In the genomic region with DNA sequence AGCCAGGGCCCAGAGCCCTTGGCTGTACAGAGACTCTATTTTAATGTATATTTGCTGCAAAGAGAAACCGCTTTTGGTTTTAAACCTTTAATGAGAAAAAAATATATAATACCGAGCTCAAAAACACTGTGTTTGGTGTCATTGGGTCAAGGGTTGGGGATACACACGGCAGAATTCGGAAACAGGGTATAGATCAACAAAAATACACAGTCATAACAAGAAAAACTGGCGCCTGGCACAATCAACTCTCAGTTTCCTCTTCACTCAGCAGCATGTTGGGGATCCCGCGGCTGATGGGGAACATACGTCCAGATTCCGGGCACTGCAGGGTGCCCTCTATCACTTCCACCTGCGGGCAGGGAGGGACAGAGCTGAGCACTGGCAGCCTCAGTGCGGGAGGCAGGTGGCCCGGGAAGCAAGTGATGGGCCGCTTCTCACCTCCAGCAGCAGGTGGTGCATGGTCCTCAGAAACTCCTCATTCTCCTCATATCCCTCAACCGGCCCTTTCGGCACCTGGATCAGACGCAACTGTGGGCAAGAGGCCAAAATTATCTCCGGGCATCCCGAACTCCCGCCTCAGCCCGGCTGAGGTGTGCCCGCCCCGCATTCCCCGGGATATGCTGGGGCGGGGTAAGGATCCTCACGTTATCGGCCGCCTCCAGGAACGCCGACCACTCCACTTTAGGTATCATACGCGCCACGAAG, we compare ENCODE assay signal across 8 cellular contexts. TPM values are rescaled to one million over a fixed set of nuclear protein-coding genes. Genes with fewer than 3 reads are reported as not detected.
DNase-seq lines count a peak whose midpoint lies in the region; ATAC-seq and TF ChIP-seq lines count a peak whose summit lies in the region.
"Not testable (repeated sequence)": the region's sequence is repeated elsewhere in the genome, so short reads cannot be mapped to it uniquely, and the experiment has no call there.

No MANE protein-coding gene starts in this region.

- DNase-seq in AG04449 (ENCODE audit: low read depth, low spot score); NT2/D1 (ENCODE audit: low read depth, low spot score); skeletal muscle cell (ENCODE audit: low read depth): not testable (repeated sequence)
- DNase-seq in activated CD8-positive, alpha-beta T cell treated with anti-CD3 and anti-CD28 coated beads, Interleukin-2, amount 10 ng/mL, durations not matched to agents 7 days and 5 days, result peak; percentile 59
- DNase-seq in left colon, result peak; percentile 67 to 71

- peaks cover 47% of the 10 kb centered on the region for H3K36me3 Mint-ChIP-seq in activated CD8-positive, alpha-beta T cell treated with anti-CD3 and anti-CD28 coated beads, Interleukin-2, amount 10 ng/mL, durations not matched to agents 7 days and 5 days (ENCODE audit: low read depth)

- POLR2A ChIA-PET in AG04449 (lab: Yijun Ruan, JAX), result interaction anchor here (0.9 to 1.6 kb wide), 7 partner anchors 11 to 109 kb away, joined by 3 to 12 read pairs (median 4); a partner anchor contains a TSS
- POLR2A ChIA-PET in activated CD8-positive, alpha-beta T cell treated with anti-CD3 and anti-CD28 coated beads, Interleukin-2, amount 10 ng/mL, durations not matched to agents 7 days and 5 days (lab: Charles Lee), result interaction anchor here (0.7 to 3.9 kb wide), 18 partner anchors 11 to 509 kb away, joined by 3 to 44 read pairs (median 6); a partner anchor contains a TSS

- peaks cover 14% of the 10 kb centered on the region for H3K4me1 ChIP-seq in HUES48 (ENCODE audit: control insufficient read depth, insufficient read depth, low read length)
- peaks cover 15% of the 10 kb centered on the region for H3K4me1 ChIP-seq in NT2/D1 (ENCODE audit: insufficient read depth, insufficient read length)
- peaks cover 38 to 56% of the 10 kb centered on the region in 2 donors for H3K4me1 ChIP-seq in duodenal mucosa (ENCODE audit: control insufficient read depth in 1 of 2, insufficient read depth in 2 of 2, low read length in 2 of 2)

- CTCF ChIA-PET in AG04449 (lab: Yijun Ruan, JAX), result interaction anchor here (0.9 to 10.4 kb wide), 8 partner anchors 12 to 168 kb away, joined by 3 to 111 read pairs (median 11); a partner anchor contains a TSS
- CTCF ChIA-PET in activated CD8-positive, alpha-beta T cell treated with anti-CD3 and anti-CD28 coated beads, Interleukin-2, amount 10 ng/mL, durations not matched to agents 7 days and 5 days (lab: Charles Lee), result interaction anchor here (0.7 to 5.3 kb wide), 23 partner anchors 7 to 801 kb away, joined by 3 to 137 read pairs (median 5); a partner anchor contains a TSS

- H3K27ac ChIP-seq in HUES48 (ENCODE audit: low read depth, low read length) (peak overlapping the region; percentile 100), duodenal mucosa (ENCODE audit: low read depth, low read length) (peak overlapping the region; percentile 98)

- not testable (repeated sequence) for H3K27me3 Mint-ChIP-seq in activated CD8-positive, alpha-beta T cell treated with anti-CD3 and anti-CD28 coated beads, Interleukin-2, amount 10 ng/mL, durations not matched to agents 7 days and 5 days (ENCODE audit: low read depth)

- peak overlapping the region; percentile 96 for H3K4me3 ChIP-seq in AG04449 (ENCODE audit: low read depth, low read length)
- peak overlapping the region; percentile 87 for H3K4me3 ChIP-seq in HUES48 (ENCODE audit: low read depth, low read length)
- peak overlapping the region; percentile 94 for H3K4me3 ChIP-seq in NT2/D1 (ENCODE audit: insufficient read length, low read depth)
- peak overlapping the region; percentile 75 to 87 for H3K4me3 ChIP-seq in duodenal mucosa (ENCODE audit: low read depth in 1 of 2, low read length in 2 of 2)
- H3K4me3 ChIP-seq in skeletal muscle cell (ENCODE audit: low read depth, low read length), result peak overlapping the region; percentile 75

- H3K27me3 ChIP-seq in HUES48 (ENCODE audit: control insufficient read depth, insufficient read depth, low read length); NT2/D1 (ENCODE audit: insufficient read depth, insufficient read length); duodenal mucosa (ENCODE audit: control insufficient read depth in 1 of 2, insufficient read depth in 2 of 2, low read length in 2 of 2): not testable (repeated sequence)

- H3K36me3 ChIP-seq in HUES48 (ENCODE audit: control insufficient read depth, insufficient read depth, low read length) (peaks cover 46% of the 10 kb centered on the region), NT2/D1 (ENCODE audit: insufficient read depth, insufficient read length, low read length) (peaks cover 69% of the 10 kb centered on the region), duodenal mucosa (ENCODE audit: control insufficient read depth in 1 of 2, insufficient read depth in 2 of 2, low read length in 2 of 2) (peaks cover 28 to 37% of the 10 kb centered on the region in 2 donors)

- H3K27ac Mint-ChIP-seq in activated CD8-positive, alpha-beta T cell treated with anti-CD3 and anti-CD28 coated beads, Interleukin-2, amount 10 ng/mL, durations not matched to agents 7 days and 5 days, result peak overlapping the region; percentile 100

- H3K9me3 Mint-ChIP-seq in activated CD8-positive, alpha-beta T cell treated with anti-CD3 and anti-CD28 coated beads, Interleukin-2, amount 10 ng/mL, durations not matched to agents 7 days and 5 days (ENCODE audit: insufficient read depth), result not testable (repeated sequence)

- intact Hi-C loops in left colon (cut with DNase I, micrococcal nuclease), result not testable (repeated sequence)

- not testable (repeated sequence) for H3K9me3 ChIP-seq in HUES48 (ENCODE audit: control insufficient read depth, insufficient read depth, low read length); NT2/D1 (ENCODE audit: insufficient read depth, low read length); duodenal mucosa (ENCODE audit: control insufficient read depth in 1 of 2, low read length in 2 of 2)

- H3K4me3 Mint-ChIP-seq in activated CD8-positive, alpha-beta T cell treated with anti-CD3 and anti-CD28 coated beads, Interleukin-2, amount 10 ng/mL, durations not matched to agents 7 days and 5 days, result peak overlapping the region; percentile 89

- ATAC-seq in GM19023 (IDR thresholded peaks at IDR 0.05; ENCODE audit: unreplicated experiment), result peak; percentile 0
- peak; percentile 7 for ATAC-seq in activated CD8-positive, alpha-beta T cell treated with anti-CD3 and anti-CD28 coated beads, Interleukin-2, amount 10 ng/mL, durations not matched to agents 7 days and 5 days
- ATAC-seq in left colon, result peak; percentile 13

- not testable (repeated sequence) for TF ChIP-seq CTCF in AG04449 (IDR thresholded peaks at IDR 0.05; ENCODE audit: insufficient read depth, low read length, missing control alignments)

- peaks cover 55% of the 10 kb centered on the region for H3K4me1 Mint-ChIP-seq in activated CD8-positive, alpha-beta T cell treated with anti-CD3 and anti-CD28 coated beads, Interleukin-2, amount 10 ng/mL, durations not matched to agents 7 days and 5 days (ENCODE audit: low read depth)

- H3K9ac ChIP-seq in HUES48 (ENCODE audit: low read depth, low read length) (peak overlapping the region; percentile 84), NT2/D1 (ENCODE audit: insufficient read length, low read depth) (peak overlapping the region; percentile 96), duodenal mucosa (ENCODE audit: low read depth in 1 of 2, low read length in 2 of 2) (peak overlapping the region; percentile 76 to 79)

RNA-seq across cellular contexts. Expression of a gene that starts 0.6 kb away (rescaled TPM):
- total RNA-seq in activated CD8-positive, alpha-beta T cell treated with anti-CD3 and anti-CD28 coated beads, Interleukin-2, amount 10 ng/mL, durations not matched to agents 7 days and 5 days, result 100 to 1,000 TPM; 154 to 165 TPM
- 10 to 100 TPM; 60.6 to 67.5 TPM for total RNA-seq in left colon

RNA-seq across cellular contexts. Expression of a gene that starts 1.1 kb away (rescaled TPM):
- 100 to 1,000 TPM; 102 to 106 TPM for total RNA-seq in activated CD8-positive, alpha-beta T cell treated with anti-CD3 and anti-CD28 coated beads, Interleukin-2, amount 10 ng/mL, durations not matched to agents 7 days and 5 days
- total RNA-seq in left colon, result 100 to 1,000 TPM; 272 to 327 TPM

RNA-seq across cellular contexts. Expression of a gene that starts 11.4 kb away (rescaled TPM):
- 10 to 100 TPM; 42.7 to 43.2 TPM for total RNA-seq in activated CD8-positive, alpha-beta T cell treated with anti-CD3 and anti-CD28 coated beads, Interleukin-2, amount 10 ng/mL, durations not matched to agents 7 days and 5 days
- total RNA-seq in left colon, result 100 to 1,000 TPM; 185 to 212 TPM

RNA-seq across cellular contexts. Expression of a gene that starts 16.6 kb away (rescaled TPM):
- not detected for total RNA-seq in activated CD8-positive, alpha-beta T cell treated with anti-CD3 and anti-CD28 coated beads, Interleukin-2, amount 10 ng/mL, durations not matched to agents 7 days and 5 days
- total RNA-seq in left colon, result under 1 TPM; 0.43 to 0.98 TPM

RNA-seq across cellular contexts. Expression of a gene that starts 23.2 kb away (rescaled TPM):
- total RNA-seq in activated CD8-positive, alpha-beta T cell treated with anti-CD3 and anti-CD28 coated beads, Interleukin-2, amount 10 ng/mL, durations not matched to agents 7 days and 5 days, result 100 to 1,000 TPM; 127 TPM
- 10 to 100 TPM; 21.6 to 28.8 TPM for total RNA-seq in left colon

Comparison
In these comparisons a context has a peak if more than half of its experiments do, and no peak if none do; other contexts are left out.
1. RNA of a gene that starts 11.4 kb away (total RNA-seq): 185 to 212 TPM in left colon; 42.7 to 43.2 TPM in activated CD8-positive, alpha-beta T cell treated with anti-CD3 and anti-CD28 coated beads, Interleukin-2, amount 10 ng/mL, durations not matched to agents 7 days and 5 days; every median in the first group is over 4 times any median in the second.
2. Peak in every context shown above with its lines, with median percentiles within 50 percentile points of each other: H3K4me3 ChIP-seq, ATAC-seq and H3K9ac ChIP-seq.